Comparison of ENCODE assay signal across 1 cellular context in the genomic region with DNA sequence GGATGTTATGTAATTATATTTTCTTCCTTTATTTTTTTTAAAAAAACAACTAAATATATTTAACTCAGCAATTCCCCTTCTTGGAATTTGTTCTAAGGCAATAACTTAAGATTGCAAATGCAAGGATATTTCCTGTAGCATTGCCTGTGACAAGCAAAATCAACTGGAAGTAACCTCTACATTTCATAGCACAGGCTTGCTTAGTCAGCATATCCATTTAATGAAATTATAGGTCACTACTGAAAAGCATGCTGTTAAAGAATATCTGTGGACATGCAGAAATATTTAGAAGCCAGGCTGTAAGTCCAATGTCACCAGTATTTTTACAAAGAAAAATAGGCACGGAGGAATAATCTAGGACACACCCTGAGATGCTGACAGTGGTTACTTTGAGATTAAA.
TF ChIP-seq lines count a peak whose summit lies in the region.

No MANE protein-coding gene starts in this region.

TF ChIP-seq in K562, 482 proteins besides CTCF, POLR2A, EP300 and RAD21:
- TF ChIP-seq, protein P1, sequence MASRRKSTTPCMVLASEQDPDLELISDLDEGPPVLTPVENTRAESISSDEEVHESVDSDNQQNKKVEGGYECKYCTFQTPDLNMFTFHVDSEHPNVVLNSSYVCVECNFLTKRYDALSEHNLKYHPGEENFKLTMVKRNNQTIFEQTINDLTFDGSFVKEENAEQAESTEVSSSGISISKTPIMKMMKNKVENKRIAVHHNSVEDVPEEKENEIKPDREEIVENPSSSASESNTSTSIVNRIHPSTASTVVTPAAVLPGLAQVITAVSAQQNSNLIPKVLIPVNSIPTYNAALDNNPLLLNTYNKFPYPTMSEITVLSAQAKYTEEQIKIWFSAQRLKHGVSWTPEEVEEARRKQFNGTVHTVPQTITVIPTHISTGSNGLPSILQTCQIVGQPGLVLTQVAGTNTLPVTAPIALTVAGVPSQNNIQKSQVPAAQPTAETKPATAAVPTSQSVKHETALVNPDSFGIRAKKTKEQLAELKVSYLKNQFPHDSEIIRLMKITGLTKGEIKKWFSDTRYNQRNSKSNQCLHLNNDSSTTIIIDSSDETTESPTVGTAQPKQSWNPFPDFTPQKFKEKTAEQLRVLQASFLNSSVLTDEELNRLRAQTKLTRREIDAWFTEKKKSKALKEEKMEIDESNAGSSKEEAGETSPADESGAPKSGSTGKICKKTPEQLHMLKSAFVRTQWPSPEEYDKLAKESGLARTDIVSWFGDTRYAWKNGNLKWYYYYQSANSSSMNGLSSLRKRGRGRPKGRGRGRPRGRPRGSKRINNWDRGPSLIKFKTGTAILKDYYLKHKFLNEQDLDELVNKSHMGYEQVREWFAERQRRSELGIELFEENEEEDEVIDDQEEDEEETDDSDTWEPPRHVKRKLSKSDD (conservative IDR thresholded peaks at IDR 0.05; ENCODE audit: low read length): no peak
- TF ChIP-seq C11orf30 (IDR thresholded peaks at IDR 0.05; ENCODE audit: low read depth) (peak; percentile 38; the same call in 1 of the 2 replicates), HMG20B (CRISPR knock-in tag; IDR thresholded peaks at IDR 0.05) (no peak), ZNF316 (IDR thresholded peaks at IDR 0.05) (peak; percentile 65), ZNF766 (CRISPR knock-in tag; conservative IDR thresholded peaks at IDR 0.05) (no peak), MXI1 (IDR thresholded peaks at IDR 0.05; ENCODE audit: low read depth, low read length) (no peak), MAFK (IDR thresholded peaks at IDR 0.05; ENCODE audit: low read length) (peak; percentile 54; the same call in 1 of the 2 replicates), HCFC1 (IDR thresholded peaks at IDR 0.05; ENCODE audit: low read depth, low read length) (no peak), CBX8 (IDR thresholded peaks at IDR 0.05; ENCODE audit: borderline replicate concordance, extremely low read depth, low read depth, low read length, poor library complexity, severe bottlenecking) (no peak), STAG1 (CRISPR knock-in tag; IDR thresholded peaks at IDR 0.05; ENCODE audit: borderline replicate concordance) (no peak), THRA (IDR thresholded peaks at IDR 0.05) (no peak), ZNF668 (CRISPR knock-in tag; IDR thresholded peaks at IDR 0.05) (no peak), GATAD2B (IDR thresholded peaks at IDR 0.05; ENCODE audit: borderline replicate concordance) (no peak), NR1H2 (CRISPR knock-in tag; IDR thresholded peaks at IDR 0.05) (no peak), CBFA2T3 (IDR thresholded peaks at IDR 0.05) (no peak), HDAC2 (IDR thresholded peaks at IDR 0.05) (no peak), MAFF (IDR thresholded peaks at IDR 0.05; ENCODE audit: low read length) (peak; percentile 55), ZBTB40 (IDR thresholded peaks at IDR 0.05) (no peak), ZBTB40 (CRISPR knock-in tag; IDR thresholded peaks at IDR 0.05) (no peak)
- TF ChIP-seq, protein P2, sequence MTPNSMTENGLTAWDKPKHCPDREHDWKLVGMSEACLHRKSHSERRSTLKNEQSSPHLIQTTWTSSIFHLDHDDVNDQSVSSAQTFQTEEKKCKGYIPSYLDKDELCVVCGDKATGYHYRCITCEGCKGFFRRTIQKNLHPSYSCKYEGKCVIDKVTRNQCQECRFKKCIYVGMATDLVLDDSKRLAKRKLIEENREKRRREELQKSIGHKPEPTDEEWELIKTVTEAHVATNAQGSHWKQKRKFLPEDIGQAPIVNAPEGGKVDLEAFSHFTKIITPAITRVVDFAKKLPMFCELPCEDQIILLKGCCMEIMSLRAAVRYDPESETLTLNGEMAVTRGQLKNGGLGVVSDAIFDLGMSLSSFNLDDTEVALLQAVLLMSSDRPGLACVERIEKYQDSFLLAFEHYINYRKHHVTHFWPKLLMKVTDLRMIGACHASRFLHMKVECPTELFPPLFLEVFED (CRISPR knock-in tag; conservative IDR thresholded peaks at IDR 0.05): no peak
TF ChIP-seq in K562: peak in this region for 4.
